9 cellular contexts compared by ENCODE assay signal in genomic region chr7:29807179-29807841, GRCh38. TPM values are rescaled to one million over a fixed set of nuclear protein-coding genes. Genes with fewer than 3 reads are reported as not detected.
DNase-seq lines count a peak whose midpoint lies in the region; ATAC-seq, FAIRE-seq and TF ChIP-seq lines count a peak whose summit lies in the region.
"Had no signal": no experiment of that assay in that cellular context is flagged by ENCODE, and none has a peak within 500 bp of the region (broad histone marks: within the 10 kb centered on the region; RNA-seq: fewer than 3 reads in every experiment).

No MANE protein-coding gene starts in this region.

- CTCF ChIA-PET in H1 (lab: Charles Lee; ENCODE audit: partially characterized antibody): interaction anchor here (0.9 to 2.9 kb wide), 8 partner anchors 9 to 118 kb away, joined by 3 to 10 read pairs (median 5); no protein-coding TSS in a partner anchor

- TF ChIP-seq EP300 in H1 (IDR thresholded peaks at IDR 0.05; ENCODE audit: borderline replicate concordance in 1 of 2, low read depth in 2 of 2, low read length in 2 of 2): no peak

- H3K27me3 ChIP-seq in H1 (replicated peaks in 1 of 4; ENCODE audit: control insufficient read depth in 3 of 4, extremely low read depth in 1 of 4, insufficient read depth in 3 of 4, low read length in 3 of 4): peaks cover 5 to 19% (median 18%) of the 10 kb centered on the region in 4 experiments
- no peaks in the 10 kb centered on the region for H3K27me3 ChIP-seq in thyroid gland

- H3K36me3 ChIP-seq in H1 (ENCODE audit: control insufficient read depth in 2 of 4, insufficient read depth in 4 of 4, low read length in 3 of 4) (no peaks in the 10 kb centered on the region), mucosa of descending colon (ENCODE audit: low read depth) (no peaks in the 10 kb centered on the region), thyroid gland (no peaks in the 10 kb centered on the region)

- H3K27me3 Mint-ChIP-seq in T-helper 2 cell treated with Interferon-gamma antibody and Interleukin-4, amounts not matched to agents 5 μg/mL and 100 μg/mL, for 36 hours (ENCODE audit: low read depth): peaks cover 71% of the 10 kb centered on the region

- H4K8ac ChIP-seq in H1 (ENCODE audit: extremely low read depth, insufficient read depth, low read length): no peak overlapping the region

- no peak overlapping the region for H4K91ac ChIP-seq in H1 (replicated peaks; ENCODE audit: insufficient read length, low read length)

- POLR2A ChIA-PET in H1 (lab: Charles Lee; ENCODE audit: partially characterized antibody): no interaction called here

- DNase-seq in T-helper 2 cell treated with Interferon-gamma antibody and Interleukin-4, amounts not matched to agents 5 μg/mL and 100 μg/mL, for 36 hours (ENCODE audit: low spot score): no peak
- DNase-seq in T-helper 2 cell (no peak), H1 (ENCODE audit: low read depth in 1 of 2, low spot score in 2 of 2) (peak in 1 of 2 experiments; percentile 67), mucosa of descending colon (peak in 2 of 3 donors; percentile 45 to 65), thyroid gland (peak; percentile 44 to 54), NCI-H524 treated with DMSO at 0.1 percent for 48 hours (lab: John Stamatoyannopoulos, UW) (no peak)
- no peak for DNase-seq in activated CD4-positive, CD25-positive, alpha-beta regulatory T cell treated with anti-CD3 and anti-CD28 coated beads, Interleukin-2, amount 50 U/mL, for 72 hours
- DNase-seq in central memory CD4-positive, alpha-beta T cell: no peak

- WGBS in H1 (ENCODE audit: extremely low coverage in 1 of 2, insufficient coverage in 1 of 2, insufficient read length in 1 of 2, insufficient replicate concordance in 2 of 2, low coverage in 1 of 2, low lambda C conversion rate in 2 of 2, missing lambda C conversion rate in 1 of 2), 2 experiments: 5% methylated on average over 19 of the region's 28 CpGs; no CpG with 5 or more reads in 1 of the 2 experiments
- WGBS in thyroid gland, 2 donors: 27 to 29% methylated on average over 8 to 14 of the region's 28 CpGs

- H3K9me3 ChIP-seq in H1 (ENCODE audit: insufficient read depth in 2 of 2, low read depth in 1 of 2, low read length in 1 of 2) (no peaks in the 10 kb centered on the region), mucosa of descending colon (no peaks in the 10 kb centered on the region), thyroid gland (no peaks in the 10 kb centered on the region)

- peak; percentile 81 for ATAC-seq in mucosa of descending colon

- no peaks in the 10 kb centered on the region for H3K79me1 ChIP-seq in H1 (ENCODE audit: low read depth, low read length)

- no peak overlapping the region for H2BK5ac ChIP-seq in H1 (ENCODE audit: low read depth, low read length)

- H3K18ac ChIP-seq in H1 (ENCODE audit: extremely low read depth, low read length): no peak overlapping the region

- H2AFZ ChIP-seq in H1 (ENCODE audit: low read length): 0 out of 2 replicates have a peak overlapping the region, but pooled peaks have one; percentile 12

- no peak overlapping the region for H3K4ac ChIP-seq in H1 (replicated peaks; ENCODE audit: insufficient read length, low read depth, low read length)

- peaks cover 0 to 5% (median 2%) of the 10 kb centered on the region in 4 experiments; a peak in 2 of 7 replicates for H3K4me1 ChIP-seq in H1 (replicated peaks in 1 of 4; ENCODE audit: control insufficient read depth in 3 of 4, insufficient read depth in 4 of 4, low read length in 3 of 4)
- H3K4me1 ChIP-seq in mucosa of descending colon (ENCODE audit: low read depth): peaks cover 4% of the 10 kb centered on the region
- peaks cover 7 to 10% of the 10 kb centered on the region in 2 donors for H3K4me1 ChIP-seq in thyroid gland

- no peaks in the 10 kb centered on the region for H3K4me1 Mint-ChIP-seq in T-helper 2 cell treated with Interferon-gamma antibody and Interleukin-4, amounts not matched to agents 5 μg/mL and 100 μg/mL, for 36 hours (ENCODE audit: low read depth)

- H3K27ac ChIP-seq in H1 (ENCODE audit: low read depth, low read length) (no peak overlapping the region), thyroid gland (no peak overlapping the region)

- no peak overlapping the region; a peak in 1 of 7 replicates for H3K9ac ChIP-seq in H1 (replicated peaks in 1 of 4; ENCODE audit: extremely low read depth in 1 of 4, low read depth in 3 of 4, low read length in 3 of 4)

- H3K14ac ChIP-seq in H1 (ENCODE audit: insufficient read length): no peak overlapping the region

- H3K36me3 Mint-ChIP-seq in T-helper 2 cell treated with Interferon-gamma antibody and Interleukin-4, amounts not matched to agents 5 μg/mL and 100 μg/mL, for 36 hours (ENCODE audit: low read depth): no peaks in the 10 kb centered on the region

- intact Hi-C loops in mucosa of descending colon (cut with DNase I, micrococcal nuclease): no loop called here
- intact Hi-C loops in thyroid gland (cut with DNase I): no loop called here

- no peaks in the 10 kb centered on the region for H3K9me3 Mint-ChIP-seq in T-helper 2 cell treated with Interferon-gamma antibody and Interleukin-4, amounts not matched to agents 5 μg/mL and 100 μg/mL, for 36 hours

- H3K23ac ChIP-seq in H1 (ENCODE audit: insufficient read length): no peak overlapping the region

- H4K5ac ChIP-seq in H1 (ENCODE audit: insufficient read length, low read depth, low read length): no peak overlapping the region

- H2BK12ac ChIP-seq in H1 (ENCODE audit: low read depth, low read length): no peak overlapping the region

- FAIRE-seq in H1 (lab: Jason Lieb, UNC): peak; percentile 58
- FAIRE-seq: A204.1 had no signal

- peak overlapping the region; percentile 84 for H3K4me2 ChIP-seq in H1 (ENCODE audit: insufficient read depth in 1 of 2, low read depth in 2 of 2, low read length in 2 of 2)

- no peak overlapping the region for H3K56ac ChIP-seq in H1 (replicated peaks; ENCODE audit: insufficient read length, low read depth, low read length)

- no peak for TF ChIP-seq RAD21 in H1 (IDR thresholded peaks at IDR 0.05 in 1 of 2, conservative IDR thresholded peaks at IDR 0.05 in 1 of 2; ENCODE audit: low read depth in 2 of 2, low read length in 2 of 2)

- H2BK20ac ChIP-seq in H1 (ENCODE audit: low read length): no peak overlapping the region

- H2AK5ac ChIP-seq in H1 (ENCODE audit: low read depth, low read length): no peak overlapping the region

- TF ChIP-seq CTCF in H1 (IDR thresholded peaks at IDR 0.05; ENCODE audit: control extremely low read depth in 1 of 3, insufficient read depth in 1 of 3, low read depth in 1 of 3, low read length in 3 of 3) (peak; percentile 18 to 29 (median 21); a peak in 3 of 4 replicates), mucosa of descending colon (IDR thresholded peaks at IDR 0.05) (no peak), thyroid gland (IDR thresholded peaks at IDR 0.05) (peak in 1 of 6 experiments; percentile 13)

- H3K23me2 ChIP-seq in H1 (ENCODE audit: low read depth, low read length): peaks cover 6% of the 10 kb centered on the region; the same call in 1 of the 2 replicates

- H2BK120ac ChIP-seq in H1 (replicated peaks; ENCODE audit: low read depth, low read length): no peak overlapping the region

- TF ChIP-seq POLR2A in H1 (IDR thresholded peaks at IDR 0.05; ENCODE audit: control extremely low read depth in 1 of 2, low read depth in 2 of 2, low read length in 2 of 2): no peak
- TF ChIP-seq POLR2A in thyroid gland (IDR thresholded peaks at IDR 0.05): no peak

- H2BK15ac ChIP-seq in H1 (ENCODE audit: low read length): 0 out of 2 replicates have a peak overlapping the region, but pooled peaks have one; percentile 1

- H3K79me2 ChIP-seq in H1 (ENCODE audit: control insufficient read depth in 1 of 2, insufficient read depth in 2 of 2, low read length in 2 of 2): no peaks in the 10 kb centered on the region

- H3K4me3 Mint-ChIP-seq in T-helper 2 cell treated with Interferon-gamma antibody and Interleukin-4, amounts not matched to agents 5 μg/mL and 100 μg/mL, for 36 hours: peak overlapping the region; percentile 19

- no peak overlapping the region for H3K27ac Mint-ChIP-seq in T-helper 2 cell treated with Interferon-gamma antibody and Interleukin-4, amounts not matched to agents 5 μg/mL and 100 μg/mL, for 36 hours

- H4K20me1 ChIP-seq in H1 (replicated peaks in 1 of 2; ENCODE audit: control insufficient read depth in 1 of 2, insufficient read depth in 2 of 2, low read length in 2 of 2): peaks cover 0 to 2% of the 10 kb centered on the region in 2 experiments

- peak overlapping the region; percentile 48 to 71 (median 64) for H3K4me3 ChIP-seq in H1 (ENCODE audit: extremely low read depth in 1 of 4, insufficient read depth in 2 of 4, low read depth in 3 of 4, low read length in 4 of 4)
- no peak overlapping the region for H3K4me3 ChIP-seq in mucosa of descending colon
- H3K4me3 ChIP-seq in thyroid gland (replicated peaks in 1 of 3): peak overlapping the region in 1 of 3 donors; percentile 38

TF ChIP-seq in H1, 55 proteins besides CTCF, POLR2A, EP300 and RAD21 (continues in another document):
- TF ChIP-seq HDAC2 (IDR thresholded peaks at IDR 0.05; ENCODE audit: borderline replicate concordance in 1 of 2, low read depth in 2 of 2, low read length in 2 of 2) (0 out of 4 replicates have a peak, but pooled peaks of 1 of the 2 experiments have one; percentile 25), RXRA (IDR thresholded peaks at IDR 0.05; ENCODE audit: insufficient read depth, low read depth, low read length) (no peak), POLR2AphosphoS5 (IDR thresholded peaks at IDR 0.05; ENCODE audit: low read depth, low read length) (no peak), POU5F1 (IDR thresholded peaks at IDR 0.05; ENCODE audit: low read depth, low read length) (no peak), SIN3A (conservative IDR thresholded peaks at IDR 0.05 in 1 of 2, IDR thresholded peaks at IDR 0.05 in 1 of 2; ENCODE audit: low read depth in 1 of 2, low read length in 2 of 2) (no peak), SAP30 (IDR thresholded peaks at IDR 0.05; ENCODE audit: insufficient read depth, insufficient replicate concordance, low read length) (no peak), KDM4A (IDR thresholded peaks at IDR 0.05; ENCODE audit: low read depth, low read length, severe bottlenecking) (peak; percentile 5), BCL11A (IDR thresholded peaks at IDR 0.05; ENCODE audit: low read depth in 2 of 2, low read length in 2 of 2) (no peak), SRF (IDR thresholded peaks at IDR 0.05; ENCODE audit: low read depth, low read length) (no peak)

RNA-seq across cellular contexts. Expression of gene WIPF3, which starts 1.0 kb away (rescaled TPM):
- total RNA-seq in H1 (2021; fragmentation: NEBNext Ultra II Directional; extraction: Animal tissue kit (Norgen Biotek cat#: 25700)): 12.1 and 12.6 TPM in 2 replicates
- polyA plus RNA-seq in H1 (2011; rRNA removed): 3.8 and 5.0 TPM in 2 replicates
- 4.6 TPM for polyA plus RNA-seq in H1 (2011; cell fraction: cytosol; rRNA removed)
- 5.3 TPM for polyA plus RNA-seq in H1 (2011; cell fraction: nucleus; rRNA removed)
- 11.5 to 14.7 TPM (median 13.3 TPM) in 4 replicates for polyA plus RNA-seq in H1 (2012, experiment 1 of 2)
- 6.4 TPM for polyA plus RNA-seq in H1 (2012, experiment 2 of 2)
- polyA plus RNA-seq in H1 (2013, experiment 1 of 2): 8.1 TPM
- 7.8 TPM for polyA plus RNA-seq in H1 (2013, experiment 2 of 2)
- 5.9 and 6.4 TPM in 2 replicates for polyA minus RNA-seq in H1 (2011; rRNA and poly(A)+ RNA removed)
- polyA minus RNA-seq in H1 (2011; cell fraction: cytosol; rRNA and poly(A)+ RNA removed): 5.7 TPM
- 6.7 TPM for polyA minus RNA-seq in H1 (2011; cell fraction: nucleus; rRNA and poly(A)+ RNA removed)
- total RNA-seq in mucosa of descending colon (1 to 10 TPM in 2 of 3 donors, under 1 TPM in 1; 0.89 to 2.2 (median 1.2) TPM), thyroid gland (1 to 10 TPM in 2 of 4 donors, under 1 TPM in 2; 0.22 to 1.2 (median 0.70) TPM)

Comparison
In these comparisons a context has a peak if more than half of its experiments do, and no peak if none do; other contexts are left out.
1. DNase-seq: peak in mucosa of descending colon (2 of 3) and thyroid gland (2 of 2); none in T-helper 2 cell treated with Interferon-gamma antibody and Interleukin-4, amounts not matched to agents 5 μg/mL and 100 μg/mL, for 36 hours (single experiment), T-helper 2 cell (0 of 5), activated CD4-positive, CD25-positive, alpha-beta regulatory T cell treated with anti-CD3 and anti-CD28 coated beads, Interleukin-2, amount 50 U/mL, for 72 hours (single experiment), central memory CD4-positive, alpha-beta T cell (single experiment) and NCI-H524 treated with DMSO at 0.1 percent for 48 hours (single experiment).